Comparison of ENCODE assay signal across 14 cellular contexts in genomic region chr18:67232406-67232805, GRCh38.
DNase-seq lines count a peak whose midpoint lies in the region; TF ChIP-seq lines count a peak whose summit lies in the region.
"Had no signal": no experiment of that assay in that cellular context is flagged by ENCODE, and none has a peak within 500 bp of the region (broad histone marks: within the 10 kb centered on the region; RNA-seq: fewer than 3 reads in every experiment).

No MANE protein-coding gene starts in this region.

- no peaks in the 10 kb centered on the region for H3K4me1 ChIP-seq in neuron (ENCODE audit: insufficient read depth, low read length)

- TF ChIP-seq CTCF in RWPE1 (conservative IDR thresholded peaks at IDR 0.05; ENCODE audit: low read depth) = no peak

- CTCF ChIA-PET in RWPE1 (lab: Yijun Ruan, JAX) = interaction anchor here (1.0 kb wide), 1 partner anchor 283 kb away, joined by 3 read pairs; no protein-coding TSS in a partner anchor

- no peak overlapping the region for H3K27ac ChIP-seq in RWPE1
- H3K27ac ChIP-seq: C4-2B had no signal

- no peak overlapping the region for H3K4me3 ChIP-seq in neuron (ENCODE audit: low read length)
- H3K4me3 ChIP-seq: mucosa of descending colon had no signal

- H2AFZ ChIP-seq in neuron (ENCODE audit: low read depth, low read length) = peak overlapping the region; percentile 54

- intact Hi-C loops in posterior vena cava (cut with DNase I) = no loop called here

- POLR2A ChIA-PET in RWPE1 (lab: Yijun Ruan, JAX; ENCODE audit: low non-redundant PET) = no interaction called here

- H3K36me3 ChIP-seq in neuron (ENCODE audit: insufficient read depth, low read length) = no peaks in the 10 kb centered on the region

- no peaks in the 10 kb centered on the region for H3K27me3 ChIP-seq in neuron (ENCODE audit: insufficient read depth, low read length)

- no peaks in the 10 kb centered on the region for H3K9me3 ChIP-seq in neuron (ENCODE audit: low read length)
- H3K9me3 ChIP-seq: mucosa of descending colon had no signal

- DNase-seq in GM03348 (ENCODE audit: low spot score) (peak; percentile 65), RWPE1 (ENCODE audit: low spot score) (peak; percentile 9), fibroblast of gingiva (ENCODE audit: low read depth) (peak; percentile 88), mesenteric fat pad (ENCODE audit: low spot score) (no peak), mucosa of gallbladder (ENCODE audit: low spot score) (no peak), posterior vena cava (ENCODE audit: low spot score) (no peak), NCI-H774 (lab: John Stamatoyannopoulos, UW) (no peak)
- DNase-seq: activated T-cell treated with anti-CD3 and anti-CD28 coated beads, Interleukin-2, amount 50 U/mL, for 4 hours; effector CD8-positive, alpha-beta T cell; mucosa of descending colon; NCI-H1694 treated with DMSO at 0.1 percent for 48 hours; NCI-H748 treated with DMSO at 0.1 percent for 48 hours had no signal

Comparison
In these comparisons a context has a peak if more than half of its experiments do, and no peak if none do; other contexts are left out.
1. DNase-seq: peak in GM03348 (single experiment), RWPE1 (single experiment) and fibroblast of gingiva (single experiment); none in mesenteric fat pad (single experiment), mucosa of gallbladder (single experiment), posterior vena cava (single experiment) and NCI-H774 (single experiment).